ENCODE assay signal across 7 cellular contexts in genomic region chr22:19853879-19854777, GRCh38. TPM values are rescaled to one million over a fixed set of nuclear protein-coding genes. Genes with fewer than 3 reads are reported as not detected.
DNase-seq lines count a peak whose midpoint lies in the region; ATAC-seq and TF ChIP-seq lines count a peak whose summit lies in the region.

No MANE protein-coding gene starts in this region.

- H3K27me3 ChIP-seq in right atrium auricular region = no peaks in the 10 kb centered on the region

- DNase-seq in activated naive CD4-positive, alpha-beta T cell treated with anti-CD3 and anti-CD28 coated beads, Interleukin-2, amount 10 ng/mL, durations not matched to agents 7 days and 5 days = peak; percentile 58
- DNase-seq in right atrium auricular region (ENCODE audit: low spot score) (peak; percentile 58), retinal pigment epithelial cell (ENCODE audit: low read depth) (no peak), DMS 273 treated with DMSO at 0.1 percent for 48 hours (lab: John Stamatoyannopoulos, UW) (no peak)

- H3K4me1 ChIP-seq in right atrium auricular region = peaks cover 0 to 34% of the 10 kb centered on the region in 2 donors

- peak overlapping the region; percentile 97 for H3K27ac Mint-ChIP-seq in activated naive CD4-positive, alpha-beta T cell treated with anti-CD3 and anti-CD28 coated beads, Interleukin-2, amount 10 ng/mL, durations not matched to agents 7 days and 5 days

- H3K36me3 ChIP-seq in right atrium auricular region = peaks cover 17% of the 10 kb centered on the region

- no peaks in the 10 kb centered on the region for H3K9me3 ChIP-seq in right atrium auricular region

- H3K36me3 Mint-ChIP-seq in activated naive CD4-positive, alpha-beta T cell treated with anti-CD3 and anti-CD28 coated beads, Interleukin-2, amount 10 ng/mL, durations not matched to agents 7 days and 5 days = peaks cover 26% of the 10 kb centered on the region

- peak; percentile 6 for ATAC-seq in GM19023 (IDR thresholded peaks at IDR 0.05; ENCODE audit: unreplicated experiment)
- peak; percentile 8 for ATAC-seq in HG03196 (IDR thresholded peaks at IDR 0.05; ENCODE audit: unreplicated experiment)
- ATAC-seq in activated CD4-positive, CD25-positive, alpha-beta regulatory T cell treated with anti-CD3 and anti-CD28 coated beads, Interleukin-2, amount 50 U/mL, for 24 hours = no peak

- peak overlapping the region; percentile 93 for H3K4me3 Mint-ChIP-seq in activated naive CD4-positive, alpha-beta T cell treated with anti-CD3 and anti-CD28 coated beads, Interleukin-2, amount 10 ng/mL, durations not matched to agents 7 days and 5 days

- no peaks in the 10 kb centered on the region for H3K27me3 Mint-ChIP-seq in activated naive CD4-positive, alpha-beta T cell treated with anti-CD3 and anti-CD28 coated beads, Interleukin-2, amount 10 ng/mL, durations not matched to agents 7 days and 5 days

- H3K27ac ChIP-seq in right atrium auricular region = peak overlapping the region; percentile 91 to 98

- H3K9me3 Mint-ChIP-seq in activated naive CD4-positive, alpha-beta T cell treated with anti-CD3 and anti-CD28 coated beads, Interleukin-2, amount 10 ng/mL, durations not matched to agents 7 days and 5 days = no peaks in the 10 kb centered on the region

- CTCF ChIA-PET in activated naive CD4-positive, alpha-beta T cell treated with anti-CD3 and anti-CD28 coated beads, Interleukin-2, amount 10 ng/mL, durations not matched to agents 7 days and 5 days (lab: Charles Lee) = interaction anchor here (1.1 to 1.7 kb wide), 3 partner anchors 9 to 38 kb away, joined by 3 read pairs; no protein-coding TSS in a partner anchor

- peaks cover 42% of the 10 kb centered on the region for H3K4me1 Mint-ChIP-seq in activated naive CD4-positive, alpha-beta T cell treated with anti-CD3 and anti-CD28 coated beads, Interleukin-2, amount 10 ng/mL, durations not matched to agents 7 days and 5 days

- no peak for TF ChIP-seq CTCF in right atrium auricular region (IDR thresholded peaks at IDR 0.05)
- TF ChIP-seq CTCF in retinal pigment epithelial cell (conservative IDR thresholded peaks at IDR 0.05; ENCODE audit: low read depth, low read length) = no peak

- H3K4me3 ChIP-seq in right atrium auricular region (peak overlapping the region; percentile 69 to 86), retinal pigment epithelial cell (ENCODE audit: low read length) (peak overlapping the region; percentile 85)

RNA-seq across cellular contexts. Expression of gene GNB1L, which starts 0.5 kb away (rescaled TPM):
- total RNA-seq in right atrium auricular region = 1 to 10 TPM; 2.6 to 4.7 TPM

RNA-seq across cellular contexts. Expression of gene RTL10, which starts 0.5 kb away (rescaled TPM):
- total RNA-seq in right atrium auricular region = 1 to 10 TPM; 7.9 to 8.1 TPM

Comparison
In these comparisons a context has a peak if more than half of its experiments do, and no peak if none do; other contexts are left out.
1. ATAC-seq: peak in GM19023 (single experiment) and HG03196 (single experiment); none in activated CD4-positive, CD25-positive, alpha-beta regulatory T cell treated with anti-CD3 and anti-CD28 coated beads, Interleukin-2, amount 50 U/mL, for 24 hours (0 of 2).
2. DNase-seq: peak in activated naive CD4-positive, alpha-beta T cell treated with anti-CD3 and anti-CD28 coated beads, Interleukin-2, amount 10 ng/mL, durations not matched to agents 7 days and 5 days (single experiment) and right atrium auricular region (single experiment); none in retinal pigment epithelial cell (single experiment) and DMS 273 treated with DMSO at 0.1 percent for 48 hours (single experiment).